In genomic region chr22:28883917-28884753, GRCh38 we compare ENCODE assay signal across 1 cellular context.
A peak's percentile ranks its signal among the peaks of the same experiment; 100 is the strongest.
TF ChIP-seq lines count a peak whose summit lies in the region.

No MANE protein-coding gene starts in this region.

TF ChIP-seq in HEK293, 187 proteins besides CTCF, POLR2A, EP300 and RAD21 (continued from another document):
- TF ChIP-seq ZBTB11 (tag by site-specific recombination; conservative IDR thresholded peaks at IDR 0.05; ENCODE audit: low read depth), result no peak
- TF ChIP-seq SCRT1 (tag by site-specific recombination; IDR thresholded peaks at IDR 0.05; ENCODE audit: borderline replicate concordance), result peak; percentile 98
- peak; percentile 66; the same call in 1 of the 2 replicates for TF ChIP-seq KLF17 (tag by site-specific recombination; IDR thresholded peaks at IDR 0.05)
- no peak for TF ChIP-seq ZNF549 (tag by site-specific recombination; IDR thresholded peaks at IDR 0.05)
- TF ChIP-seq MEIS1 (CRISPR knock-in tag; IDR thresholded peaks at IDR 0.05; ENCODE audit: borderline replicate concordance), result no peak
- TF ChIP-seq EGR2 (tag by site-specific recombination; IDR thresholded peaks at IDR 0.05; ENCODE audit: low read depth), result no peak
- TF ChIP-seq ZFP69B (tag by site-specific recombination; IDR thresholded peaks at IDR 0.05), result no peak
- TF ChIP-seq ZEB2 (tag by site-specific recombination; IDR thresholded peaks at IDR 0.05), result peak; percentile 58; the same call in 1 of the 2 replicates
- TF ChIP-seq TSHZ1 (tag by site-specific recombination; IDR thresholded peaks at IDR 0.05; ENCODE audit: borderline replicate concordance), result no peak
- TF ChIP-seq ZNF837 (tag by site-specific recombination; IDR thresholded peaks at IDR 0.05), result no peak
- no peak for TF ChIP-seq ZNF10 (tag by site-specific recombination; IDR thresholded peaks at IDR 0.05)
- peak; percentile 86 for TF ChIP-seq PRDM10 (tag by site-specific recombination; IDR thresholded peaks at IDR 0.05)
- no peak for TF ChIP-seq ZBTB1 (tag by site-specific recombination; IDR thresholded peaks at IDR 0.05)
- TF ChIP-seq ZNF621 (tag by site-specific recombination; IDR thresholded peaks at IDR 0.05), result no peak
